ENCODE assay signal across 31 cellular contexts in genomic region chr15:25536801-25537310, GRCh38.
"Had no signal": no experiment of that assay in that cellular context is flagged by ENCODE, and none has a peak within 500 bp of the region (broad histone marks: within the 10 kb centered on the region; RNA-seq: fewer than 3 reads in every experiment).

No MANE protein-coding gene starts in this region.

- H3K27me3 Mint-ChIP-seq: stimulated activated naive B cell treated with anti-CD40 and anti-IgM and Interleukin-4, amounts not matched to agents 10 μg/mL and 1 μg/mL and 100 μg/mL, for 72 hours had no signal

- H3K27ac ChIP-seq: lower lobe of right lung, pancreas, prostate gland, skin epidermis, stomach, suprapubic skin, thoracic aorta, tibial artery, upper lobe of right lung had no signal

- H3K36me3 Mint-ChIP-seq: stimulated activated naive B cell treated with anti-CD40 and anti-IgM and Interleukin-4, amounts not matched to agents 10 μg/mL and 1 μg/mL and 100 μg/mL, for 72 hours had no signal

- DNase-seq: hypothalamus; islet precursor cell; left cardiac atrium; left ventricle myocardium superior; lower lobe of right lung; mammary epithelial cell; mesenchymal stem cell; naive thymus-derived CD8-positive, alpha-beta T cell; nucleus accumbens; pancreas; posterior cingulate gyrus; retina; right cardiac atrium; stimulated activated CD4-positive, alpha-beta T cell treated with anti-CD3 and anti-CD28 coated beads, Interleukin-12 subunit alpha, Interleukin-12 subunit beta, amount 100 ng/mL, for 4 hours; stimulated activated CD4-positive, alpha-beta T cell treated with anti-CD3 and anti-CD28 coated beads, Interleukin-15, amount 100 ng/mL, for 24 hours; stimulated activated CD4-positive, alpha-beta T cell treated with anti-CD3 and anti-CD28 coated beads, Interleukin-2, amount 100 ng/mL, for 24 hours; stimulated activated CD4-positive, alpha-beta T cell treated with anti-CD3 and anti-CD28 coated beads, Interleukin-4, amount 100 ng/mL, for 1 hour; stimulated activated naive B cell treated with anti-CD40 and anti-IgM and Interleukin-4, amounts not matched to agents 10 μg/mL and 1 μg/mL and 100 μg/mL, for 72 hours; stimulated activated naive CD8-positive, alpha-beta T cell treated with anti-CD3 and anti-CD28 coated beads, Interleukin-15, Interleukin-2, amounts not matched to agents 100 U/mL and 50 U/mL, for 24 hours; stomach; tibial artery; trophoblast cell; upper lobe of right lung had no signal

- H3K36me3 ChIP-seq: lower lobe of right lung, pancreas, prostate gland, stomach, suprapubic skin, thoracic aorta, tibial artery, upper lobe of right lung had no signal

- H3K9me3 ChIP-seq: lower lobe of right lung, pancreas, prostate gland, suprapubic skin, thoracic aorta, tibial artery, upper lobe of right lung had no signal

- H3K4me1 ChIP-seq: lower lobe of right lung, pancreas, prostate gland, stomach, suprapubic skin, upper lobe of right lung had no signal

- H3K4me3 ChIP-seq: lower lobe of right lung, pancreas, prostate gland, skin epidermis, stomach, suprapubic skin, thoracic aorta, tibial artery, upper lobe of right lung had no signal

- ATAC-seq: left cardiac atrium; left lobe of liver; left ventricle myocardium superior; lower lobe of right lung; naive thymus-derived CD8-positive, alpha-beta T cell; pancreas; right cardiac atrium; sciatic nerve; stimulated activated naive B cell treated with anti-CD40 and anti-IgM and Interleukin-4, amounts not matched to agents 10 μg/mL and 1 μg/mL and 100 μg/mL, for 72 hours; stimulated activated naive CD8-positive, alpha-beta T cell treated with anti-CD3 and anti-CD28 coated beads, Interleukin-15, Interleukin-2, amounts not matched to agents 100 U/mL and 50 U/mL, for 24 hours; upper lobe of right lung had no signal

- H3K4me3 Mint-ChIP-seq: naive thymus-derived CD8-positive, alpha-beta T cell; nephron; neural crest cell; stimulated activated naive B cell treated with anti-CD40 and anti-IgM and Interleukin-4, amounts not matched to agents 10 μg/mL and 1 μg/mL and 100 μg/mL, for 72 hours had no signal

- H3K9me3 Mint-ChIP-seq: nephron had no signal

- H3K27me3 ChIP-seq: pancreas, stomach, suprapubic skin, tibial artery, upper lobe of right lung had no signal

- H3K27ac Mint-ChIP-seq: naive thymus-derived CD8-positive, alpha-beta T cell; nephron; stimulated activated naive B cell treated with anti-CD40 and anti-IgM and Interleukin-4, amounts not matched to agents 10 μg/mL and 1 μg/mL and 100 μg/mL, for 72 hours had no signal

- H3K4me1 Mint-ChIP-seq: stimulated activated naive B cell treated with anti-CD40 and anti-IgM and Interleukin-4, amounts not matched to agents 10 μg/mL and 1 μg/mL and 100 μg/mL, for 72 hours had no signal
